17 cellular contexts compared by ENCODE assay signal in genomic region chr16:72860726-72861562, GRCh38.
"Had no signal": no experiment of that assay in that cellular context is flagged by ENCODE, and none has a peak within 500 bp of the region (broad histone marks: within the 10 kb centered on the region; RNA-seq: fewer than 3 reads in every experiment).

No MANE protein-coding gene starts in this region.

- H3K4me1 Mint-ChIP-seq: activated B cell treated with CpG ODN at 0.5 μM for 24 hours; immature natural killer cell; stimulated activated naive B cell treated with anti-CD40 and anti-IgM and Interleukin-4, amounts not matched to agents 10 μg/mL and 1 μg/mL and 100 μg/mL, for 72 hours had no signal

- H3K27me3 ChIP-seq: transverse colon had no signal

- H3K27ac Mint-ChIP-seq: activated B cell treated with CpG ODN at 0.5 μM for 24 hours; activated CD8-positive, alpha-beta T cell treated with anti-CD3 and anti-CD28 coated beads for 36 hours; activated naive CD8-positive, alpha-beta T cell; endodermal cell; memory B cell; naive thymus-derived CD8-positive, alpha-beta T cell; stimulated activated naive B cell treated with anti-CD40 and anti-IgM and Interleukin-4, amounts not matched to agents 10 μg/mL and 1 μg/mL and 100 μg/mL, for 72 hours; T-helper 2 cell treated with Interferon-gamma antibody and Interleukin-4, amounts not matched to agents 5 μg/mL and 100 μg/mL, for 36 hours had no signal

- H3K4me3 ChIP-seq: mucosa of descending colon, transverse colon had no signal

- H3K9me3 ChIP-seq: mucosa of descending colon, transverse colon had no signal

- H3K4me3 Mint-ChIP-seq: activated B cell treated with CpG ODN at 0.5 μM for 24 hours; activated CD8-positive, alpha-beta T cell treated with anti-CD3 and anti-CD28 coated beads for 36 hours; activated naive CD8-positive, alpha-beta T cell; activated T-cell treated with anti-CD3 and anti-CD28 coated beads, Interleukin-2, amount 50 U/mL, for 4 hours; endodermal cell; immature natural killer cell; memory B cell; naive thymus-derived CD8-positive, alpha-beta T cell; stimulated activated naive B cell treated with anti-CD40 and anti-IgM and Interleukin-4, amounts not matched to agents 10 μg/mL and 1 μg/mL and 100 μg/mL, for 72 hours; T-helper 2 cell treated with Interferon-gamma antibody and Interleukin-4, amounts not matched to agents 5 μg/mL and 100 μg/mL, for 36 hours had no signal

- H3K36me3 Mint-ChIP-seq: activated naive CD8-positive, alpha-beta T cell; naive thymus-derived CD8-positive, alpha-beta T cell had no signal

- H3K9me3 Mint-ChIP-seq: activated B cell treated with CpG ODN at 0.5 μM for 24 hours; activated CD8-positive, alpha-beta T cell treated with anti-CD3 and anti-CD28 coated beads for 36 hours; activated T-cell treated with anti-CD3 and anti-CD28 coated beads, Interleukin-2, amount 50 U/mL, for 4 hours; endodermal cell; immature natural killer cell; stimulated activated naive B cell treated with anti-CD40 and anti-IgM and Interleukin-4, amounts not matched to agents 10 μg/mL and 1 μg/mL and 100 μg/mL, for 72 hours; T-helper 2 cell treated with Interferon-gamma antibody and Interleukin-4, amounts not matched to agents 5 μg/mL and 100 μg/mL, for 36 hours had no signal

- DNase-seq: activated B cell treated with CpG ODN at 0.5 μM for 24 hours; activated CD4-positive, alpha-beta T cell treated with anti-CD3 and anti-CD28 coated beads for 48 hours; activated CD8-positive, alpha-beta T cell treated with anti-CD3 and anti-CD28 coated beads for 36 hours; activated effector memory CD4-positive, alpha-beta T cell treated with anti-CD3 and anti-CD28 coated beads, Interleukin-2, amount 50 U/mL, for 16 hours; activated T-cell treated with anti-CD3 and anti-CD28 coated beads, Interleukin-2, amount 50 U/mL, for 4 hours; endodermal cell; immature natural killer cell; left colon; mucosa of descending colon; naive thymus-derived CD8-positive, alpha-beta T cell; stimulated activated CD4-positive, alpha-beta T cell treated with anti-CD3 and anti-CD28 coated beads, Interleukin-15, amount 100 ng/mL, for 24 hours; stimulated activated CD4-positive, alpha-beta T cell treated with anti-CD3 and anti-CD28 coated beads, Interleukin-4, amount 100 ng/mL, for 1 hour; stimulated activated naive B cell treated with anti-CD40 and anti-IgM and Interleukin-4, amounts not matched to agents 10 μg/mL and 1 μg/mL and 100 μg/mL, for 72 hours; transverse colon had no signal

- H3K27me3 Mint-ChIP-seq: activated B cell treated with CpG ODN at 0.5 μM for 24 hours; activated CD8-positive, alpha-beta T cell treated with anti-CD3 and anti-CD28 coated beads for 36 hours had no signal

- H3K36me3 ChIP-seq: transverse colon had no signal

- ATAC-seq: activated CD8-positive, alpha-beta T cell treated with anti-CD3 and anti-CD28 coated beads for 36 hours; activated T-cell treated with anti-CD3 and anti-CD28 coated beads, Interleukin-2, amount 50 U/mL, for 4 hours; left colon; mucosa of descending colon; naive thymus-derived CD8-positive, alpha-beta T cell; stimulated activated naive B cell treated with anti-CD40 and anti-IgM and Interleukin-4, amounts not matched to agents 10 μg/mL and 1 μg/mL and 100 μg/mL, for 72 hours had no signal
